1 cellular context compared by ENCODE assay signal in genomic region chr11:90310210-90310609, GRCh38.
TF ChIP-seq lines count a peak whose summit lies in the region.

No MANE protein-coding gene starts in this region.

TF ChIP-seq in HepG2, 621 proteins besides CTCF, POLR2A, EP300 and RAD21 (continued from another document and continues in another):
- TF ChIP-seq MLX (CRISPR knock-in tag; IDR thresholded peaks at IDR 0.05) = no peak
- peak; percentile 44 for TF ChIP-seq ASH2L (IDR thresholded peaks at IDR 0.05; ENCODE audit: insufficient read length, low read depth, low read length)
- TF ChIP-seq SMARCE1 (IDR thresholded peaks at IDR 0.05; ENCODE audit: borderline replicate concordance) = no peak
- TF ChIP-seq ZFP91 (CRISPR knock-in tag; IDR thresholded peaks at IDR 0.05; ENCODE audit: borderline replicate concordance) = no peak
- TF ChIP-seq ARID3A (IDR thresholded peaks at IDR 0.05; ENCODE audit: low read depth, low read length) = peak; percentile 54; the same call in 1 of the 2 replicates
- peak; percentile 70; the same call in 1 of the 2 replicates for TF ChIP-seq AHDC1 (CRISPR knock-in tag; IDR thresholded peaks at IDR 0.05; ENCODE audit: borderline replicate concordance)
- TF ChIP-seq NFE2L2 (IDR thresholded peaks at IDR 0.05; ENCODE audit: low read length) = no peak
- peak; percentile 52; the same call in 1 of the 2 replicates for TF ChIP-seq NFIC (IDR thresholded peaks at IDR 0.05; ENCODE audit: low read length)
- no peak for TF ChIP-seq E2F1 (CRISPR knock-in tag; IDR thresholded peaks at IDR 0.05)
- TF ChIP-seq ARNT (IDR thresholded peaks at IDR 0.05) = no peak
- TF ChIP-seq TFDP2 (CRISPR knock-in tag; IDR thresholded peaks at IDR 0.05) = no peak
- peak; percentile 46; the same call in 1 of the 2 replicates for TF ChIP-seq HOMEZ (CRISPR knock-in tag; IDR thresholded peaks at IDR 0.05; ENCODE audit: low read depth)
- peak; percentile 52; the same call in 1 of the 2 replicates for TF ChIP-seq FOXO1 (CRISPR knock-in tag; IDR thresholded peaks at IDR 0.05)
- TF ChIP-seq HNF4G (IDR thresholded peaks at IDR 0.05; ENCODE audit: borderline replicate concordance, low read depth, low read length) = peak; percentile 76
- no peak for TF ChIP-seq HNF4G (CRISPR knock-in tag; IDR thresholded peaks at IDR 0.05; ENCODE audit: borderline replicate concordance, low read depth)
- no peak for TF ChIP-seq PLRG1 (conservative IDR thresholded peaks at IDR 0.05)
- no peak for TF ChIP-seq ZNF414 (CRISPR knock-in tag; IDR thresholded peaks at IDR 0.05)
- no peak for TF ChIP-seq ZNF776 (CRISPR knock-in tag; IDR thresholded peaks at IDR 0.05)
- no peak for TF ChIP-seq ZNF263 (CRISPR knock-in tag; IDR thresholded peaks at IDR 0.05)
- TF ChIP-seq ZSCAN31 (CRISPR knock-in tag; IDR thresholded peaks at IDR 0.05; ENCODE audit: low read depth) = no peak
- TF ChIP-seq ZNF3 (CRISPR knock-in tag; IDR thresholded peaks at IDR 0.05) = no peak
- TF ChIP-seq ZSCAN22 (CRISPR knock-in tag; IDR thresholded peaks at IDR 0.05) = no peak
- no peak for TF ChIP-seq U2AF2 (IDR thresholded peaks at IDR 0.05; ENCODE audit: low read depth, low read length)
- TF ChIP-seq ZNF468 (CRISPR knock-in tag; IDR thresholded peaks at IDR 0.05) = no peak
- no peak for TF ChIP-seq ZNF333 (CRISPR knock-in tag; IDR thresholded peaks at IDR 0.05; ENCODE audit: borderline replicate concordance)
- peak; percentile 88 for TF ChIP-seq HNF4A (CRISPR knock-in tag; IDR thresholded peaks at IDR 0.05)
- TF ChIP-seq ZNF550 (CRISPR knock-in tag; IDR thresholded peaks at IDR 0.05; ENCODE audit: borderline replicate concordance) = no peak
- no peak for TF ChIP-seq GABPA (IDR thresholded peaks at IDR 0.05; ENCODE audit: low read depth, low read length)
- no peak for TF ChIP-seq GABPA (CRISPR knock-in tag; IDR thresholded peaks at IDR 0.05; ENCODE audit: low read depth)
- no peak for TF ChIP-seq ZNF432 (CRISPR knock-in tag; IDR thresholded peaks at IDR 0.05; ENCODE audit: borderline replicate concordance)
- no peak for TF ChIP-seq NKX3-1 (CRISPR knock-in tag; IDR thresholded peaks at IDR 0.05)
- no peak for TF ChIP-seq RFXANK (CRISPR knock-in tag; IDR thresholded peaks at IDR 0.05)
- no peak for TF ChIP-seq ZFP36L2 (CRISPR knock-in tag; IDR thresholded peaks at IDR 0.05)
- TF ChIP-seq HMGXB4 (CRISPR knock-in tag; IDR thresholded peaks at IDR 0.05; ENCODE audit: borderline replicate concordance in 1 of 2, low read depth in 1 of 2) = 0 out of 4 replicates have a peak, but pooled peaks of 1 of the 2 experiments have one; percentile 22
- TF ChIP-seq THRA (CRISPR knock-in tag; IDR thresholded peaks at IDR 0.05; ENCODE audit: borderline replicate concordance) = peak; percentile 34; the same call in 1 of the 2 replicates
- peak; percentile 56; the same call in 1 of the 2 replicates for TF ChIP-seq ARID5B (CRISPR knock-in tag; IDR thresholded peaks at IDR 0.05)
